In genomic region chr6:42021847-42022754, GRCh38 we compare ENCODE assay signal across 10 cellular contexts. TPM values are rescaled to one million over a fixed set of nuclear protein-coding genes. Genes with fewer than 3 reads are reported as not detected.
DNase-seq lines count a peak whose midpoint lies in the region; ATAC-seq, FAIRE-seq and TF ChIP-seq lines count a peak whose summit lies in the region.
"Had no signal": no experiment of that assay in that cellular context is flagged by ENCODE, and none has a peak within 500 bp of the region (broad histone marks: within the 10 kb centered on the region; RNA-seq: fewer than 3 reads in every experiment).

No MANE protein-coding gene starts in this region.

- H3K9me3 ChIP-seq in CD4-positive, alpha-beta memory T cell (ENCODE audit: control insufficient read depth in 1 of 2, low read length in 2 of 2) = no peaks in the 10 kb centered on the region

- H3K27me3 Mint-ChIP-seq in CD4-positive, alpha-beta memory T cell = no peaks in the 10 kb centered on the region
- no peaks in the 10 kb centered on the region for H3K27me3 Mint-ChIP-seq in memory B cell

- no peak for FAIRE-seq in urothelium cell line (lab: Jason Lieb, UNC)
- FAIRE-seq in H54 (lab: Jason Lieb, UNC) = no peak
- FAIRE-seq: keratinocyte had no signal

- intact Hi-C loops in CD4-positive, alpha-beta memory T cell (cut with micrococcal nuclease) = loop anchor here (1.0 to 5.0 kb wide), 3 partner anchors 15 to 85 kb away; no protein-coding TSS in a partner anchor

- peak; percentile 34 for ATAC-seq in HG02840 (IDR thresholded peaks at IDR 0.05; ENCODE audit: low FRiP score, unreplicated experiment)
- peak; percentile 67 for ATAC-seq in memory B cell (ENCODE audit: low read depth)

- no peak for TF ChIP-seq POLR2A in H54 (IDR thresholded peaks at IDR 0.05; ENCODE audit: low read depth, low read length)

- H3K4me1 Mint-ChIP-seq in CD4-positive, alpha-beta memory T cell = peaks cover 60 to 80% (median 66%) of the 10 kb centered on the region in 4 donors
- peaks cover 56% of the 10 kb centered on the region for H3K4me1 Mint-ChIP-seq in memory B cell

- peaks cover 29 to 51% of the 10 kb centered on the region in 2 donors for H3K36me3 Mint-ChIP-seq in CD4-positive, alpha-beta memory T cell
- peaks cover 15% of the 10 kb centered on the region for H3K36me3 Mint-ChIP-seq in memory B cell

- POLR2A ChIA-PET in CD4-positive, alpha-beta memory T cell (lab: Charles Lee; ENCODE audit: partially characterized antibody) = interaction anchor here (0.6 to 2.9 kb wide), 15 partner anchors 9 to 100 kb away, joined by 4 to 27 read pairs (median 7); partner anchors contain the start of genes BYSL, MED20 and TAF8

- DNase-seq in CD4-positive, alpha-beta memory T cell = peak; percentile 73 to 93 (median 81)
- DNase-seq in activated CD8-positive, alpha-beta memory T cell treated with anti-CD3 and anti-CD28 coated beads, Interleukin-2, amount 50 U/mL, for 4 hours = peak; percentile 68
- peak; percentile 49 to 57 for DNase-seq in memory B cell (ENCODE audit: low spot score in 2 of 2)
- no peak for DNase-seq in urothelium cell line (ENCODE audit: low spot score)
- no peak for DNase-seq in glomerular visceral epithelial cell (ENCODE audit: extremely low spot score)
- no peak for DNase-seq in T1000 (lab: John Stamatoyannopoulos, UW)
- DNase-seq in H54 (ENCODE audit: insufficient read length, low spot score) = no peak

- H3K4me3 Mint-ChIP-seq in CD4-positive, alpha-beta memory T cell = peak overlapping the region; percentile 75 to 92 (median 85)
- H3K4me3 Mint-ChIP-seq in memory B cell = peak overlapping the region; percentile 79

- peak overlapping the region; percentile 91 to 98 (median 95) for H3K27ac Mint-ChIP-seq in CD4-positive, alpha-beta memory T cell
- H3K27ac Mint-ChIP-seq in memory B cell = peak overlapping the region; percentile 92

- no peaks in the 10 kb centered on the region for H3K27me3 ChIP-seq in CD4-positive, alpha-beta memory T cell (ENCODE audit: insufficient read depth, low read length)

- peak overlapping the region in 1 of 2 donors; percentile 47 for H3K4me3 ChIP-seq in CD4-positive, alpha-beta memory T cell (ENCODE audit: low read length in 2 of 2)
- H3K4me3 ChIP-seq: SK-N-MC had no signal

- CTCF ChIA-PET in CD4-positive, alpha-beta memory T cell (lab: Charles Lee; ENCODE audit: partially characterized antibody) = interaction anchor here (0.6 to 2.1 kb wide), 10 partner anchors 12 to 236 kb away, joined by 3 to 12 read pairs (median 4); partner anchors contain the start of genes BYSL, CCND3 and MED20

- no peaks in the 10 kb centered on the region for H3K9me3 Mint-ChIP-seq in CD4-positive, alpha-beta memory T cell
- no peaks in the 10 kb centered on the region for H3K9me3 Mint-ChIP-seq in memory B cell

- H3K27ac ChIP-seq in CD4-positive, alpha-beta memory T cell (ENCODE audit: low read depth, low read length) = peak overlapping the region; percentile 65
- H3K27ac ChIP-seq: SK-N-MC had no signal

- H3K36me3 ChIP-seq in CD4-positive, alpha-beta memory T cell (ENCODE audit: insufficient read depth, low read length) = peaks cover 14% of the 10 kb centered on the region

- H3K4me1 ChIP-seq in CD4-positive, alpha-beta memory T cell (ENCODE audit: insufficient read depth, low read length) = peaks cover 83% of the 10 kb centered on the region

RNA-seq across cellular contexts. Expression of gene TAF8, which starts 28.2 kb away (rescaled TPM):
- total RNA-seq in CD4-positive, alpha-beta memory T cell = 10 to 100 TPM; 39.1 to 40.9 TPM
- polyA plus RNA-seq in CD4-positive, alpha-beta memory T cell = 10 to 100 TPM; 10.3 to 19.3 TPM

Comparison
In these comparisons a context has a peak if more than half of its experiments do, and no peak if none do; other contexts are left out.
1. DNase-seq: peak in CD4-positive, alpha-beta memory T cell (5 of 5), activated CD8-positive, alpha-beta memory T cell treated with anti-CD3 and anti-CD28 coated beads, Interleukin-2, amount 50 U/mL, for 4 hours (single experiment) and memory B cell (2 of 2); none in urothelium cell line (single experiment), glomerular visceral epithelial cell (single experiment), T1000 (single experiment) and H54 (single experiment).